ENCODE assay signal across 18 cellular contexts in genomic region chr2:7452110-7452851, GRCh38.
DNase-seq lines count a peak whose midpoint lies in the region; ATAC-seq and TF ChIP-seq lines count a peak whose summit lies in the region.
"Had no signal": no experiment of that assay in that cellular context is flagged by ENCODE, and none has a peak within 500 bp of the region (broad histone marks: within the 10 kb centered on the region; RNA-seq: fewer than 3 reads in every experiment).

No MANE protein-coding gene starts in this region.

- no peaks in the 10 kb centered on the region for H3K27me3 Mint-ChIP-seq in CD4-positive, alpha-beta T cell
- H3K27me3 Mint-ChIP-seq in naive thymus-derived CD4-positive, alpha-beta T cell = no peaks in the 10 kb centered on the region
- H3K27me3 Mint-ChIP-seq: activated B cell treated with CpG ODN at 0.5 μM for 24 hours had no signal

- H3K9me3 Mint-ChIP-seq in CD4-positive, alpha-beta T cell = no peaks in the 10 kb centered on the region
- peaks cover 6 to 9% of the 10 kb centered on the region in 2 donors for H3K9me3 Mint-ChIP-seq in activated naive CD4-positive, alpha-beta T cell treated with anti-CD3 and anti-CD28 coated beads, Interleukin-2, amount 50 U/mL, for 72 hours
- H3K9me3 Mint-ChIP-seq in naive thymus-derived CD4-positive, alpha-beta T cell = peaks cover 0 to 3% (median 0%) of the 10 kb centered on the region in 11 donors
- H3K9me3 Mint-ChIP-seq: activated B cell treated with CpG ODN at 0.5 μM for 24 hours had no signal

- no peak for TF ChIP-seq CTCF in CD4-positive, alpha-beta T cell (IDR thresholded peaks at IDR 0.05)
- TF ChIP-seq CTCF in DND-41 (IDR thresholded peaks at IDR 0.05; ENCODE audit: borderline replicate concordance, extremely low read depth, low read length, poor library complexity, severe bottlenecking) (no peak), testis (IDR thresholded peaks at IDR 0.05) (no peak), WERI-Rb-1 (IDR thresholded peaks at IDR 0.05; ENCODE audit: low read depth, low read length) (no peak)

- intact Hi-C loops in CD4-positive, alpha-beta T cell (cut with DNase I, micrococcal nuclease) = loop anchor here in 1 of 2 experiments (10.0 kb wide), 1 partner anchor 63 kb away; no protein-coding TSS in a partner anchor
- intact Hi-C loops in naive thymus-derived CD4-positive, alpha-beta T cell (cut with micrococcal nuclease) = loop anchor here in 1 of 2 donors (5.0 to 10.0 kb wide), 2 partner anchors 275 to 1093 kb away; no protein-coding TSS in a partner anchor
- intact Hi-C loops in testis (cut with DNase I; ENCODE audit: low total_unique reads) = no loop called here

- no peaks in the 10 kb centered on the region for H3K36me3 Mint-ChIP-seq in CD4-positive, alpha-beta T cell (ENCODE audit: low read depth)
- peaks cover 12 to 26% of the 10 kb centered on the region in 2 donors for H3K36me3 Mint-ChIP-seq in activated naive CD4-positive, alpha-beta T cell treated with anti-CD3 and anti-CD28 coated beads, Interleukin-2, amount 50 U/mL, for 72 hours
- peaks cover 0 to 27% (median 0%) of the 10 kb centered on the region in 5 donors for H3K36me3 Mint-ChIP-seq in naive thymus-derived CD4-positive, alpha-beta T cell

- peak in 1 of 10 experiments; percentile 19 for DNase-seq in CD4-positive, alpha-beta T cell
- peak; percentile 35 for DNase-seq in DND-41
- DNase-seq in activated naive CD4-positive, alpha-beta T cell treated with anti-CD3 and anti-CD28 coated beads, Interleukin-2, amount 50 U/mL, for 72 hours (ENCODE audit: low spot score in 2 of 2) = no peak
- DNase-seq in naive thymus-derived CD4-positive, alpha-beta T cell = peak in 1 of 9 donors; percentile 33
- no peak for DNase-seq in testis
- no peak for DNase-seq in MV-4-11 (lab: John Stamatoyannopoulos, UW)
- DNase-seq in WERI-Rb-1 = no peak
- DNase-seq: activated B cell treated with CpG ODN at 0.5 μM for 24 hours, amniotic stem cell, dorsolateral prefrontal cortex, left cardiac atrium, NCI-H1436 treated with DMSO at 0.1 percent for 48 hours, NCI-H774, nucleus accumbens, SHP77 had no signal

- no peak for TF ChIP-seq POLR2A in testis (IDR thresholded peaks at IDR 0.05)

- H3K9me3 ChIP-seq in CD4-positive, alpha-beta T cell (ENCODE audit: control insufficient read depth, low read length) = no peaks in the 10 kb centered on the region
- H3K9me3 ChIP-seq in DND-41 (ENCODE audit: insufficient read depth, low read length, severe bottlenecking) (no peaks in the 10 kb centered on the region), testis (no peaks in the 10 kb centered on the region), WERI-Rb-1 (ENCODE audit: severe bottlenecking) (no peaks in the 10 kb centered on the region)
- no peaks in the 10 kb centered on the region for H3K9me3 ChIP-seq in naive thymus-derived CD4-positive, alpha-beta T cell (ENCODE audit: control insufficient read depth in 2 of 3, low read length in 3 of 3)
- H3K9me3 ChIP-seq: gastroesophageal sphincter, tibial nerve had no signal

- peak overlapping the region; percentile 89 for H3K27ac Mint-ChIP-seq in CD4-positive, alpha-beta T cell
- peak overlapping the region; percentile 88 to 93 for H3K27ac Mint-ChIP-seq in activated naive CD4-positive, alpha-beta T cell treated with anti-CD3 and anti-CD28 coated beads, Interleukin-2, amount 50 U/mL, for 72 hours
- peak overlapping the region; percentile 90 to 98 (median 96) for H3K27ac Mint-ChIP-seq in naive thymus-derived CD4-positive, alpha-beta T cell
- H3K27ac Mint-ChIP-seq: activated B cell treated with CpG ODN at 0.5 μM for 24 hours had no signal

- H4K20me1 ChIP-seq in DND-41 (ENCODE audit: insufficient read depth, low read length) = no peaks in the 10 kb centered on the region

- no peak overlapping the region for H3K4me3 ChIP-seq in DND-41 (ENCODE audit: low read depth in 1 of 2, low read length in 2 of 2)
- H3K4me3 ChIP-seq in naive thymus-derived CD4-positive, alpha-beta T cell (ENCODE audit: low read length) = peak overlapping the region; percentile 9
- no peak overlapping the region for H3K4me3 ChIP-seq in testis
- H3K4me3 ChIP-seq in WERI-Rb-1 (ENCODE audit: low read depth, low read length) = no peak overlapping the region
- H3K4me3 ChIP-seq: dorsolateral prefrontal cortex, gastroesophageal sphincter, tibial nerve had no signal

- H3K9ac ChIP-seq in DND-41 (ENCODE audit: low read depth, low read length) = no peak overlapping the region

- 72 to 85% methylated on average over 11 to 12 of the region's 12 CpGs for WGBS in testis, 2 donors

- ATAC-seq in CD4-positive, alpha-beta T cell (ENCODE audit: poor library complexity) = no peak
- peak; percentile 43 for ATAC-seq in DND-41 (ENCODE audit: insufficient read depth, low read depth)
- ATAC-seq in activated naive CD4-positive, alpha-beta T cell treated with anti-CD3 and anti-CD28 coated beads, Interleukin-2, amount 50 U/mL, for 72 hours = peak in 1 of 2 donors; percentile 14
- ATAC-seq in naive thymus-derived CD4-positive, alpha-beta T cell = no peak
- ATAC-seq: esophagus mucosa, gastroesophageal sphincter, left cardiac atrium had no signal

- H3K4me1 Mint-ChIP-seq in CD4-positive, alpha-beta T cell (ENCODE audit: low read depth) = peaks cover 73% of the 10 kb centered on the region
- H3K4me1 Mint-ChIP-seq in naive thymus-derived CD4-positive, alpha-beta T cell = peaks cover 44 to 82% (median 72%) of the 10 kb centered on the region in 7 donors
- H3K4me1 Mint-ChIP-seq: activated B cell treated with CpG ODN at 0.5 μM for 24 hours had no signal

- H3K27ac ChIP-seq in CD4-positive, alpha-beta T cell (ENCODE audit: low read depth, low read length) = peak overlapping the region; percentile 44
- no peak overlapping the region for H3K27ac ChIP-seq in DND-41 (ENCODE audit: low read length)
- peak overlapping the region; percentile 60 for H3K27ac ChIP-seq in naive thymus-derived CD4-positive, alpha-beta T cell (ENCODE audit: low read depth, low read length)
- H3K27ac ChIP-seq in testis = no peak overlapping the region
- H3K27ac ChIP-seq in WERI-Rb-1 = no peak overlapping the region
- H3K27ac ChIP-seq: dorsolateral prefrontal cortex, gastroesophageal sphincter, tibial nerve had no signal

- POLR2A ChIA-PET in CD4-positive, alpha-beta T cell (lab: Charles Lee) = interaction anchor here (1.1 to 4.7 kb wide), 5 partner anchors 10 to 1230 kb away, joined by 3 to 28 read pairs (median 8); partner anchors contain the start of gene ID2
- POLR2A ChIA-PET in naive thymus-derived CD4-positive, alpha-beta T cell (lab: Charles Lee) = interaction anchor here (0.6 to 3.3 kb wide), 10 partner anchors 9 to 1230 kb away, joined by 3 to 27 read pairs (median 4); partner anchors contain the start of gene ID2

- H3K27me3 ChIP-seq in CD4-positive, alpha-beta T cell (ENCODE audit: control insufficient read depth, insufficient read depth, low read length) = no peaks in the 10 kb centered on the region
- H3K27me3 ChIP-seq in DND-41 (ENCODE audit: insufficient read depth, low read length, poor library complexity) (no peaks in the 10 kb centered on the region), testis (no peaks in the 10 kb centered on the region), WERI-Rb-1 (ENCODE audit: insufficient read depth, low read depth, severe bottlenecking) (no peaks in the 10 kb centered on the region)
- H3K27me3 ChIP-seq in naive thymus-derived CD4-positive, alpha-beta T cell (ENCODE audit: control insufficient read depth in 2 of 2, insufficient read depth in 2 of 2, low read length in 2 of 2) = no peaks in the 10 kb centered on the region

- no peaks in the 10 kb centered on the region for H3K79me2 ChIP-seq in DND-41 (ENCODE audit: insufficient read depth, low read length)

- H3K4me2 ChIP-seq in DND-41 (ENCODE audit: insufficient read depth, low read length) = no peak overlapping the region

- H2AFZ ChIP-seq in DND-41 (ENCODE audit: low read depth, low read length) = no peak overlapping the region

- peak overlapping the region; percentile 25 for H3K4me3 Mint-ChIP-seq in CD4-positive, alpha-beta T cell
- peak overlapping the region; percentile 33 to 87 (median 71) for H3K4me3 Mint-ChIP-seq in naive thymus-derived CD4-positive, alpha-beta T cell
- H3K4me3 Mint-ChIP-seq: activated B cell treated with CpG ODN at 0.5 μM for 24 hours had no signal

- CTCF ChIA-PET in CD4-positive, alpha-beta T cell (lab: Charles Lee) = no interaction called here
- CTCF ChIA-PET in naive thymus-derived CD4-positive, alpha-beta T cell (lab: Charles Lee) = interaction anchor here (0.9 to 3.3 kb wide), 7 partner anchors 10 to 1232 kb away, joined by 3 to 9 read pairs (median 5); no protein-coding TSS in a partner anchor

- no peaks in the 10 kb centered on the region for H3K36me3 ChIP-seq in DND-41 (ENCODE audit: insufficient read depth, low read length)
- H3K36me3 ChIP-seq in naive thymus-derived CD4-positive, alpha-beta T cell (ENCODE audit: control insufficient read depth in 2 of 3, insufficient read depth in 3 of 3, low read length in 3 of 3) = no peaks in the 10 kb centered on the region
- H3K36me3 ChIP-seq in testis (ENCODE audit: low read depth, missing control alignments) = no peaks in the 10 kb centered on the region
- no peaks in the 10 kb centered on the region for H3K36me3 ChIP-seq in WERI-Rb-1
- H3K36me3 ChIP-seq: gastroesophageal sphincter, tibial nerve had no signal

- peaks cover 16% of the 10 kb centered on the region for H3K4me1 ChIP-seq in DND-41 (ENCODE audit: insufficient read depth, low read length)
- H3K4me1 ChIP-seq in naive thymus-derived CD4-positive, alpha-beta T cell (ENCODE audit: control insufficient read depth in 2 of 2, insufficient read depth in 2 of 2, low read length in 2 of 2) = peaks cover 41 to 65% of the 10 kb centered on the region in 2 donors
- no peaks in the 10 kb centered on the region for H3K4me1 ChIP-seq in testis
- H3K4me1 ChIP-seq: gastroesophageal sphincter, tibial nerve had no signal

Comparison
In these comparisons a context has a peak if more than half of its experiments do, and no peak if none do; other contexts are left out.
1. H3K27ac ChIP-seq: peak in CD4-positive, alpha-beta T cell (single experiment) and naive thymus-derived CD4-positive, alpha-beta T cell (single experiment); none in DND-41 (single experiment), testis (0 of 2) and WERI-Rb-1 (single experiment).
2. Peak in every context shown above with its lines, with median percentiles within 50 percentile points of each other: H3K27ac Mint-ChIP-seq.